Comparison of ENCODE assay signal across 19 cellular contexts in the genomic region with DNA sequence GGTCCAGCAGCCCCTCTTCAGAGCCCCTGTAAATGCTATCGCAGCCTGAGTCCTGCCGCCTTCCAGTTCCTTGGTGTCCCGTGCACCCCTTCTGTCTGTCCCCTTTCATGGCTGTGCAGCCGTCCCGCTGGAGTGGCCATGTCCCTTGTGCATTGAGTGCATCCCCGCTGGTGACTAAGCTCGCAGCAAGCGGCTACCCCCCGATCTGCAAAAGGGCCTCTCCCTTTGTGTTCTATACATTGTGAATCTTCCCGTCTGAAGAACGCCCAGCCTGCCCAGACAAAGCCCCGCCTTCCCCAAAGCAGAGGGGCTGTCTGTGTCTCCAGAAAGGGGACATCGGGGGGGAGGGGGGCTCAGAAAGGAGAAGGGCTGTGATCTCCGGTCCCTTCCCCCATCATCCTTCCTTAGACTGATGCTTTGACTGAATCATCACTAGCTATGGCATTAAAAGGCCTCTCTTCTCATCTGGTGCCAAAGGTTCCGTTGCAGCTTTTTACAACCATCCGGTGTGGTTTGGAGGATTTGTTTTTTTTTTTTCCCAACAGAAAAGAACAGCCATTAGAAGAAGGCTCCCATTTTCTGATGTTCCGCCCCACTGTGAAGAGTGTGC. TPM values are rescaled to one million over a fixed set of nuclear protein-coding genes. Genes with fewer than 3 reads are reported as not detected.
DNase-seq lines count a peak whose midpoint lies in the region; TF ChIP-seq lines count a peak whose summit lies in the region.
"Had no signal": no experiment of that assay in that cellular context is flagged by ENCODE, and none has a peak within 500 bp of the region (broad histone marks: within the 10 kb centered on the region; RNA-seq: fewer than 3 reads in every experiment).

No MANE protein-coding gene starts in this region.

- DNase-seq in Kasumi-1 (lab: John Stamatoyannopoulos, UW) (peak; percentile 13 to 41), G401 (ENCODE audit: low spot score) (no peak), T-helper 1 cell (no peak)
- no peak for DNase-seq in activated naive CD4-positive, alpha-beta T cell treated with anti-CD3 and anti-CD28 coated beads, Interleukin-2, amount 50 U/mL, for 16 hours
- no peak for DNase-seq in stimulated activated CD4-positive, alpha-beta T cell treated with anti-CD3 and anti-CD28 coated beads, Interleukin-4, amount 100 ng/mL, for 1 hour
- DNase-seq: activated T-cell treated with anti-CD3 and anti-CD28 coated beads, Interleukin-2, amount 50 U/mL, for 72 hours; Karpas-422; NCI-H1417 treated with DMSO at 0.1 percent for 48 hours; NCI-H69; PC-9; psoas muscle; SJCRH30; small intestine; stimulated activated CD4-positive, alpha-beta T cell treated with anti-CD3 and anti-CD28 coated beads, Interleukin-4, amount 100 ng/mL, for 24 hours had no signal

- H3K27ac ChIP-seq in BLaER1 treated with 17β-estradiol and CSF1 and Interleukin-3, amounts not matched to agents 10 nM and 100 nM: peak overlapping the region in 10 of 11 experiments; percentile 12 to 85 (median 76); a peak in 19 of 22 replicates
- H3K27ac ChIP-seq in VCaP: peak overlapping the region; percentile 30; the same call in 1 of the 2 replicates
- H3K27ac ChIP-seq in iPS-20b (ENCODE audit: low read length): no peak overlapping the region
- H3K27ac ChIP-seq: A549, PC-9, psoas muscle, SJCRH30 had no signal

- H3K27me3 ChIP-seq in BLaER1 treated with 17β-estradiol and CSF1 and Interleukin-3, amounts not matched to agents 10 nM and 100 nM: no peaks in the 10 kb centered on the region
- peaks cover 7% of the 10 kb centered on the region; the same call in 1 of the 2 replicates for H3K27me3 ChIP-seq in iPS-20b (ENCODE audit: insufficient read depth, low read length)

- peaks cover 14 to 21% (median 19%) of the 10 kb centered on the region in 11 experiments for H3K9me3 ChIP-seq in BLaER1 treated with 17β-estradiol and CSF1 and Interleukin-3, amounts not matched to agents 10 nM and 100 nM (replicated peaks in 1 of 11)
- H3K9me3 ChIP-seq in iPS-20b (ENCODE audit: insufficient read depth, low read depth, low read length): no peaks in the 10 kb centered on the region
- H3K9me3 ChIP-seq: SJCRH30 had no signal

- H3K4me3 ChIP-seq in BLaER1 treated with 17β-estradiol and CSF1 and Interleukin-3, amounts not matched to agents 10 nM and 100 nM: peak overlapping the region in 7 of 10 experiments; percentile 19 to 51 (median 37); a peak in 9 of 20 replicates
- H3K4me3 ChIP-seq in iPS-20b (ENCODE audit: low read length): peak overlapping the region; percentile 24; the same call in 1 of the 2 replicates
- H3K4me3 ChIP-seq: A549, GM12878, PC-9, psoas muscle, SJCRH30 had no signal

- in situ Hi-C loops in G401 (cut with HindIII; ENCODE audit: low sequenced_read_pairs): no loop called here

- no peaks in the 10 kb centered on the region for H3K36me3 ChIP-seq in BLaER1 treated with 17β-estradiol and CSF1 and Interleukin-3, amounts not matched to agents 10 nM and 100 nM
- no peaks in the 10 kb centered on the region for H3K36me3 ChIP-seq in iPS-20b (ENCODE audit: insufficient read depth, low read depth, low read length)
- H3K36me3 ChIP-seq: SJCRH30 had no signal

- H3K4me1 ChIP-seq in BLaER1 treated with 17β-estradiol and CSF1 and Interleukin-3, amounts not matched to agents 10 nM and 100 nM: peaks cover 22 to 60% (median 54%) of the 10 kb centered on the region in 10 experiments
- H3K4me1 ChIP-seq in iPS-20b (ENCODE audit: insufficient read depth, low read length): peaks cover 2% of the 10 kb centered on the region; the same call in 1 of the 2 replicates
- H3K4me1 ChIP-seq: A549, psoas muscle, SJCRH30 had no signal

- peak overlapping the region in 9 of 11 experiments; percentile 48 to 71 (median 64); a peak in 18 of 22 replicates for H3K9ac ChIP-seq in BLaER1 treated with 17β-estradiol and CSF1 and Interleukin-3, amounts not matched to agents 10 nM and 100 nM
- H3K9ac ChIP-seq in iPS-20b (ENCODE audit: low read depth, low read length): no peak overlapping the region

- H4K20me1 ChIP-seq in BLaER1 treated with 17β-estradiol and CSF1 and Interleukin-3, amounts not matched to agents 10 nM and 100 nM: no peaks in the 10 kb centered on the region; a peak in 1 of 22 replicates

- peak overlapping the region; percentile 70 to 98 (median 92) for H3K4me2 ChIP-seq in BLaER1 treated with 17β-estradiol and CSF1 and Interleukin-3, amounts not matched to agents 10 nM and 100 nM
- H3K4me2 ChIP-seq: A549, PC-9 had no signal

- no peak for TF ChIP-seq CTCF in VCaP (conservative IDR thresholded peaks at IDR 0.05)

RNA-seq across cellular contexts. Expression of a gene that starts 11.9 kb away (rescaled TPM):
- total RNA-seq in G401 (2014; rRNA removed; shearing (Covaris generic)): 0.03 TPM in 1 of 2 replicates, not detected in the other
- total RNA-seq: GM12878, PC-9, SJCRH30 had no signal

Comparison
In these comparisons a context has a peak if more than half of its experiments do, and no peak if none do; other contexts are left out.
1. DNase-seq: peak in Kasumi-1 (2 of 2); none in G401 (single experiment), T-helper 1 cell (0 of 5), activated naive CD4-positive, alpha-beta T cell treated with anti-CD3 and anti-CD28 coated beads, Interleukin-2, amount 50 U/mL, for 16 hours (single experiment) and stimulated activated CD4-positive, alpha-beta T cell treated with anti-CD3 and anti-CD28 coated beads, Interleukin-4, amount 100 ng/mL, for 1 hour (single experiment).